21 cellular contexts compared by ENCODE assay signal in the genomic region with DNA sequence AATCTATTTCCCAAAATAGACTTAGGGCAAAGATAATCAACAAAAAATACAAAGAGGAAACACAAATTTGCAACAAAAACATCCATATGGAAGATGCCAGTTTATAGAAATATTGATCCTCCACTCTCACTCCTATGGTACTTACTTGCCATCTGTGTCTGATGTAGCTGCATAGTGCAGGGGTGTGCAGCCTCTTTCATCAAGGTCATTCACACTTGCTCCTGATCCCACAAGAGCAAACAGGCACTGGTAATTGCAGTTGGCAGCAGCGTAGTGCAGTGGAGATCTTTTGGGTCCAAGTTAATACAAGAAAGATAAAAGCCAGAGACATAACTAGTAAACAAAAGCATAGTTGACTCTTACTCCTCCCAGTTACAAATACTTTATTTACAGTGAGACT.
"Had no signal": no experiment of that assay in that cellular context is flagged by ENCODE, and none has a peak within 500 bp of the region (broad histone marks: within the 10 kb centered on the region; RNA-seq: fewer than 3 reads in every experiment).

No MANE protein-coding gene starts in this region.

- H3K27ac Mint-ChIP-seq: activated B cell treated with CpG ODN at 0.5 μM for 24 hours; activated CD4-positive, alpha-beta T cell treated with anti-CD3 and anti-CD28 coated beads, Interleukin-2, amount 10 ng/mL, durations not matched to agents 24 days and 14 days; activated naive CD4-positive, alpha-beta T cell treated with anti-CD3 and anti-CD28 coated beads, Interleukin-2, amount 50 U/mL, for 72 hours; activated naive CD8-positive, alpha-beta T cell treated with anti-CD3 and anti-CD28 coated beads, Interleukin-2, amount 50 U/mL, for 24 hours had no signal

- ATAC-seq: activated naive CD4-positive, alpha-beta T cell treated with anti-CD3 and anti-CD28 coated beads, Interleukin-2, amount 50 U/mL, for 72 hours; activated naive CD8-positive, alpha-beta T cell treated with anti-CD3 and anti-CD28 coated beads, Interleukin-2, amount 50 U/mL, for 24 hours; body of pancreas had no signal

- H3K27ac ChIP-seq: ascending aorta, body of pancreas had no signal

- H3K4me1 ChIP-seq: ascending aorta, body of pancreas had no signal

- H3K27me3 ChIP-seq: ascending aorta, body of pancreas had no signal

- H3K27me3 Mint-ChIP-seq: activated B cell treated with CpG ODN at 0.5 μM for 24 hours; activated CD4-positive, alpha-beta T cell treated with anti-CD3 and anti-CD28 coated beads, Interleukin-2, amount 10 ng/mL, durations not matched to agents 24 days and 14 days; activated naive CD8-positive, alpha-beta T cell treated with anti-CD3 and anti-CD28 coated beads, Interleukin-2, amount 50 U/mL, for 24 hours; IgD-negative memory B cell had no signal

- H3K4me3 ChIP-seq: ascending aorta, body of pancreas had no signal

- H3K4me3 Mint-ChIP-seq: activated B cell treated with CpG ODN at 0.5 μM for 24 hours; activated CD4-positive, alpha-beta T cell treated with anti-CD3 and anti-CD28 coated beads, Interleukin-2, amount 10 ng/mL, durations not matched to agents 24 days and 14 days; activated naive CD8-positive, alpha-beta T cell treated with anti-CD3 and anti-CD28 coated beads, Interleukin-2, amount 50 U/mL, for 24 hours; IgD-negative memory B cell had no signal

- H3K4me1 Mint-ChIP-seq: activated B cell treated with CpG ODN at 0.5 μM for 24 hours, IgD-negative memory B cell had no signal

- H3K9me3 Mint-ChIP-seq: activated B cell treated with CpG ODN at 0.5 μM for 24 hours; activated CD4-positive, alpha-beta T cell treated with anti-CD3 and anti-CD28 coated beads, Interleukin-2, amount 10 ng/mL, durations not matched to agents 24 days and 14 days; activated naive CD4-positive, alpha-beta T cell treated with anti-CD3 and anti-CD28 coated beads, Interleukin-2, amount 50 U/mL, for 72 hours; activated naive CD8-positive, alpha-beta T cell treated with anti-CD3 and anti-CD28 coated beads, Interleukin-2, amount 50 U/mL, for 24 hours had no signal

- H3K9me3 ChIP-seq: ascending aorta, body of pancreas had no signal

- DNase-seq: activated B cell treated with CpG ODN at 0.5 μM for 24 hours; activated CD4-positive, alpha-beta T cell treated with anti-CD3 and anti-CD28 coated beads for 1 hour; activated CD4-positive, alpha-beta T cell treated with anti-CD3 and anti-CD28 coated beads, Interleukin-2, amount 10 ng/mL, durations not matched to agents 24 days and 14 days; activated CD4-positive, alpha-beta T cell treated with anti-CD3 and anti-CD28 coated beads, Interleukin-2, amount 50 U/mL, for 48 hours; activated naive CD8-positive, alpha-beta T cell treated with anti-CD3 and anti-CD28 coated beads, Interleukin-2, amount 50 U/mL, for 24 hours; activated T-cell treated with anti-CD3 and anti-CD28 coated beads for 4 hours; amniotic stem cell; body of pancreas; KG1; NCI-H1048; NCI-H146; NCI-H187 treated with DMSO at 0.1 percent for 48 hours; NCI-H2081 treated with DMSO at 0.1 percent for 48 hours; NCI-H446; NCI-H524; SHP77 treated with DMSO at 0.1 percent for 48 hours; T-helper 2 cell; T1000 had no signal
